ENCODE assay signal across 7 cellular contexts in the genomic region with DNA sequence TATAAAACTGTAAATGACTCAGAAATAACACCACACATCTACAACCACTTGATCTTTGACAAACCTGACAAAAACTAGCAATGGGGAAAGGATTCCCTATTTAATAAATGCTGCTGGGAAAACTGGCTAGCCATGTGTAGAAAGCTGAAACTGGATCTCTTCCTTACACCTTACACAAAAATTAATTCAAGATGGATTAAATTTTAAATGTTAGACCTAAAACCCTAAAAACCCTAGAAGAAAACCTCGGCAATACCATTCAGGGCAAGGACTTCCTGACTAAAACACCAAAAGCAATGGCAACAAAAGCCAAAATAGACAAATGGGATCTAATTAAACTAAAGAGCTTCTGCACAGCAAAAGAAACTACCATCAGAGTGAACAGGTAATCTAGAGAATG.
DNase-seq lines count a peak whose midpoint lies in the region; TF ChIP-seq lines count a peak whose summit lies in the region.
"Not testable (repeated sequence)": the region's sequence is repeated elsewhere in the genome, so short reads cannot be mapped to it uniquely, and the experiment has no call there.

No MANE protein-coding gene starts in this region.

- DNase-seq in DMS153 (lab: John Stamatoyannopoulos, UW) = peak; percentile 26
- peak; percentile 18 for DNase-seq in M059J (ENCODE audit: low read depth)
- DNase-seq in NCI-H2107 (lab: John Stamatoyannopoulos, UW) = peak; percentile 58
- DNase-seq in NCI-H748 (lab: John Stamatoyannopoulos, UW; ENCODE audit: unreplicated experiment) = peak; percentile 68
- DNase-seq in UCSD-AML1 (lab: John Stamatoyannopoulos, UW; ENCODE audit: unreplicated experiment) = peak; percentile 32
- DNase-seq in erythroblast (lab: John Stamatoyannopoulos, UW) = peak; percentile 27 to 45
- peak; percentile 1 for DNase-seq in midbrain (lab: John Stamatoyannopoulos, UW)

- TF ChIP-seq POLR2A in erythroblast (IDR thresholded peaks at IDR 0.05; ENCODE audit: low read length) = not testable (repeated sequence)

Comparison
In these comparisons a context has a peak if more than half of its experiments do, and no peak if none do; other contexts are left out.
1. Peak in every context shown above with its lines: DNase-seq.
2. DNase-seq: peak in every context shown above with its lines; median percentile 68 in NCI-H748; 58 in NCI-H2107; 36 in erythroblast; 32 in UCSD-AML1; 26 in DMS153; 18 in M059J; 1 in midbrain.